1 cellular context compared by ENCODE assay signal in the genomic region with DNA sequence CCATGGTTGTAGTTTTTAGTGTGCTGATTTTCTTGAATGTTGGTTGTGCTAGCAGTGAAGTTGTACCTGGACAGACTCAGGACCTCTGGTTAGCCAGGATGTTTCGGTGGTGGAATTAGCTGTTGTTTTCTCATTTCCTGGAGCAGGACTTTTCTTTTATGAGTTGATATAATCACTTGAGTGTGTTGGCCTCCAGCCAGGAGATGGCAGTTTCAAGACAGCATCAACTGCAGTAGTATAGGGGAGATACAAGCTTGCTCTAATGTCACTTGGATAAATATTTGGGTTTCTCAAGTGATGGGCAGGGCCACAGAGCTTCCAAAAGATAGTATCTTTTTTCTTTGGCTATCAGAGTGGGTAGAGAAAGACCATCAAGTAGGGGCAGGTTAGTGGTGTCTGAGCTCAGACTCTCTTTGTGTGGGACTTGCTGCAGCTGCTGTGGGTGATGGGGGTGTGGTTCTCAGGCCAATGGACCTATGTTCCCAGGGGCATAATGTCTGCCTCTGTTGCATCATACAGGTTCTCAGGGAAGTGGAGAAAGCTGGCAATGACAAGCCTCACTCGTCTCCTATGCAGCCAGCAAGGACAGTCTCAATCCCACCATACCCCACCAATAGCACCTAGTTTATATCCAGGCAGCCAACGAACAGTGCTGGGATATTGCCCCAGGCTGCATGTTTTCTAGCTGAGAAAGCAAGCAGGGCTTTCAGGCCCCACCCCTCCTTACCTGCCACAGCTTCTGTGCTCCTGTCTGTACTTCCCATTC.
TF ChIP-seq lines count a peak whose summit lies in the region.

No MANE protein-coding gene starts in this region.

TF ChIP-seq in GM23338, 12 proteins besides CTCF, POLR2A, EP300 and RAD21 (continued from another document):
- TF ChIP-seq, protein P1, sequence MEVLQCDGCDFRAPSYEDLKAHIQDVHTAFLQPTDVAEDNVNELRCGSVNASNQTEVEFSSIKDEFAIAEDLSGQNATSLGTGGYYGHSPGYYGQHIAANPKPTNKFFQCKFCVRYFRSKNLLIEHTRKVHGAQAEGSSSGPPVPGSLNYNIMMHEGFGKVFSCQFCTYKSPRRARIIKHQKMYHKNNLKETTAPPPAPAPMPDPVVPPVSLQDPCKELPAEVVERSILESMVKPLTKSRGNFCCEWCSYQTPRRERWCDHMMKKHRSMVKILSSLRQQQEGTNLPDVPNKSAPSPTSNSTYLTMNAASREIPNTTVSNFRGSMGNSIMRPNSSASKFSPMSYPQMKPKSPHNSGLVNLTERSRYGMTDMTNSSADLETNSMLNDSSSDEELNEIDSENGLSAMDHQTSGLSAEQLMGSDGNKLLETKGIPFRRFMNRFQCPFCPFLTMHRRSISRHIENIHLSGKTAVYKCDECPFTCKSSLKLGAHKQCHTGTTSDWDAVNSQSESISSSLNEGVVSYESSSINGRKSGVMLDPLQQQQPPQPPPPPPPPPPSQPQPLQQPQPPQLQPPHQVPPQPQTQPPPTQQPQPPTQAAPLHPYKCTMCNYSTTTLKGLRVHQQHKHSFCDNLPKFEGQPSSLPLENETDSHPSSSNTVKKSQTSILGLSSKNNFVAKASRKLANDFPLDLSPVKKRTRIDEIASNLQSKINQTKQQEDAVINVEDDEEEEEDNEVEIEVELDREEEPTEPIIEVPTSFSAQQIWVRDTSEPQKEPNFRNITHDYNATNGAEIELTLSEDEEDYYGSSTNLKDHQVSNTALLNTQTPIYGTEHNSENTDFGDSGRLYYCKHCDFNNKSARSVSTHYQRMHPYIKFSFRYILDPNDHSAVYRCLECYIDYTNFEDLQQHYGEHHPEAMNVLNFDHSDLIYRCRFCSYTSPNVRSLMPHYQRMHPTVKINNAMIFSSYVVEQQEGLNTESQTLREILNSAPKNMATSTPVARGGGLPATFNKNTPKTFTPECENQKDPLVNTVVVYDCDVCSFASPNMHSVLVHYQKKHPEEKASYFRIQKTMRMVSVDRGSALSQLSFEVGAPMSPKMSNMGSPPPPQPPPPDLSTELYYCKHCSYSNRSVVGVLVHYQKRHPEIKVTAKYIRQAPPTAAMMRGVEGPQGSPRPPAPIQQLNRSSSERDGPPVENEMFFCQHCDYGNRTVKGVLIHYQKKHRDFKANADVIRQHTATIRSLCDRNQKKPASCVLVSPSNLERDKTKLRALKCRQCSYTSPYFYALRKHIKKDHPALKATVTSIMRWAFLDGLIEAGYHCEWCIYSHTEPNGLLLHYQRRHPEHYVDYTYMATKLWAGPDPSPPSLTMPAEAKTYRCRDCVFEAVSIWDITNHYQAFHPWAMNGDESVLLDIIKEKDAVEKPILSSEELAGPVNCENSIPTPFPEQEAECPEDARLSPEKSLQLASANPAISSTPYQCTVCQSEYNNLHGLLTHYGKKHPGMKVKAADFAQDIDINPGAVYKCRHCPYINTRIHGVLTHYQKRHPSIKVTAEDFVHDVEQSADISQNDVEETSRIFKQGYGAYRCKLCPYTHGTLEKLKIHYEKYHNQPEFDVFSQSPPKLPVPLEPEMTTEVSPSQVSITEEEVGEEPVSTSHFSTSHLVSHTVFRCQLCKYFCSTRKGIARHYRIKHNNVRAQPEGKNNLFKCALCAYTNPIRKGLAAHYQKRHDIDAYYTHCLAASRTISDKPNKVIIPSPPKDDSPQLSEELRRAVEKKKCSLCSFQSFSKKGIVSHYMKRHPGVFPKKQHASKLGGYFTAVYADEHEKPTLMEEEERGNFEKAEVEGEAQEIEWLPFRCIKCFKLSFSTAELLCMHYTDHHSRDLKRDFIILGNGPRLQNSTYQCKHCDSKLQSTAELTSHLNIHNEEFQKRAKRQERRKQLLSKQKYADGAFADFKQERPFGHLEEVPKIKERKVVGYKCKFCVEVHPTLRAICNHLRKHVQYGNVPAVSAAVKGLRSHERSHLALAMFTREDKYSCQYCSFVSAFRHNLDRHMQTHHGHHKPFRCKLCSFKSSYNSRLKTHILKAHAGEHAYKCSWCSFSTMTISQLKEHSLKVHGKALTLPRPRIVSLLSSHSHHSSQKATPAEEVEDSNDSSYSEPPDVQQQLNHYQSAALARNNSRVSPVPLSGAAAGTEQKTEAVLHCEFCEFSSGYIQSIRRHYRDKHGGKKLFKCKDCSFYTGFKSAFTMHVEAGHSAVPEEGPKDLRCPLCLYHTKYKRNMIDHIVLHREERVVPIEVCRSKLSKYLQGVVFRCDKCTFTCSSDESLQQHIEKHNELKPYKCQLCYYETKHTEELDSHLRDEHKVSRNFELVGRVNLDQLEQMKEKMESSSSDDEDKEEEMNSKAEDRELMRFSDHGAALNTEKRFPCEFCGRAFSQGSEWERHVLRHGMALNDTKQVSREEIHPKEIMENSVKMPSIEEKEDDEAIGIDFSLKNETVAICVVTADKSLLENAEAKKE (CRISPR knock-in tag; IDR thresholded peaks at IDR 0.05): no peak
